Comparison of ENCODE assay signal across 19 cellular contexts in the genomic region with DNA sequence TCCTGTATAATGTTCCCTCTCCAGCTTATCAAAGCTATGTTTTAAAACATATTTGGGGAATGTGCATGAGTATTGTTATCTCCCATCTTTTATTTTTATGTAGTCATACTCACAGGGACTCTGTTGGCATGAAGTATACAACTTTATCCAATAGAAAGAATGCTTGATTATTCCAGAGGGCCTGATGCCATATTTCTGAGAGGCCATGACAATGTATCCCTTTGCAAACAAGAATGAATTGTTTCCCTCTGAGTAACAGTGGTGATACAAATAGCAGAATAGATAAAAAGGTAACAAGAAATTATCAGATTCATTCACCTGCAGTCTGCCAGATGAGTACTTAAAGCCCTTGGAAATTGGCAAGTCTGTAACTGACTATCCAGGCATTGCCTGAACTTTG.
"Had no signal": no experiment of that assay in that cellular context is flagged by ENCODE, and none has a peak within 500 bp of the region (broad histone marks: within the 10 kb centered on the region; RNA-seq: fewer than 3 reads in every experiment).

No MANE protein-coding gene starts in this region.

- ATAC-seq: HepG2, Right ventricle myocardium inferior had no signal

- DNase-seq: IMR-90, Karpas-422, KG1, MG63, NCI-H1092 treated with DMSO at 0.1 percent for 48 hours, NCI-H1436, NCI-H1694, NCI-H187 treated with DMSO at 0.1 percent for 48 hours, NCI-H2029 treated with DMSO at 0.1 percent for 48 hours, NCI-H2171 treated with DMSO at 0.1 percent for 48 hours, NCI-H524, NCI-H526 treated with DMSO at 0.1 percent for 48 hours, NCI-H748 treated with DMSO at 0.1 percent for 48 hours, Peyer's patch, SHP77 treated with DMSO at 0.1 percent for 48 hours had no signal

- H3K27me3 ChIP-seq: MG63, Peyer's patch, SJSA1 had no signal

- H3K27ac ChIP-seq: Peyer's patch, SJSA1, SK-N-MC had no signal

- FAIRE-seq: HepG2 had no signal

- H3K9me3 ChIP-seq: MG63, Peyer's patch, SJSA1 had no signal

- H3K36me3 ChIP-seq: MG63, Peyer's patch, SJSA1 had no signal

- H3K4me1 ChIP-seq: Peyer's patch, SJSA1 had no signal

- H3K4me3 ChIP-seq: MG63, Peyer's patch, SJSA1, SK-N-MC had no signal
